In the genomic region with DNA sequence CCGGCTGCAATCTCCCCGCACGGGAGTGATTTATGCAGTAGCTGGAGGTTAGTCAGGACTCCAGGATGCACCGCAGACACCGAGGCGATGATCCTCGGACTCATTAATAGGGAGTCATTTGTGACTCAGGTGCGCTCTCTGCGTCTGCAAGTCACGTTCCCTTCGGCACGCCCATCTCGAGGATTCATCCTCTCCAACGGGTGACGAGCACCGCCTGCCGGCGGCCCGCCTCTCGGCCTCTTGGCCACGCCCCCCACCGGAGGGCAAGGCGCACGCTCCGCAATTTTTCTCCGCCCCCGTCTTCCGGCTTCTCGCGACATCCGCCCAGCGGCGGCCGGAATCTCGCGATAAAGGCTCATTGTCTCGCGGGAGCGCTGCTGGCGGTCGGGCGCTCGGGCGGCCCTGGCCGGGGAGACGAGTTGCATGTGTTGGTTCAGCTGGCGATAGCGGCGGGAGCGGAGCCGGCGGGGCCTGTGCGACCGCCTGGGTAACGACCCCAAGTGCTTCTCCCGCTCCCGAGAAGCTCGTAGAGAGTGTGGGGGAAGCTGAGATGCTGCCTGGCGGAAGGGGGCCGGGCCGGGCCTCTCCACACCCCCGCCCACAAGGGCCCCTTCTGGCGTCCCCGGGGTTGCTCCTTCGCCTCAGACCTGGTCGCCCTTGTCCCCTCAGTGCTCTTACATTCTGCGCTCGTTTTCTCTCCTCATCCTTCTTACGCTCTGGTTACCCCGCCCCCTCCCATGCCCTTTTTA, we compare ENCODE assay signal across 8 cellular contexts. TPM values are rescaled to one million over a fixed set of nuclear protein-coding genes. Genes with fewer than 3 reads are reported as not detected.
A peak's percentile ranks its signal among the peaks of the same experiment; 100 is the strongest.
DNase-seq lines count a peak whose midpoint lies in the region; ATAC-seq, FAIRE-seq and TF ChIP-seq lines count a peak whose summit lies in the region.

A gene with protein sequence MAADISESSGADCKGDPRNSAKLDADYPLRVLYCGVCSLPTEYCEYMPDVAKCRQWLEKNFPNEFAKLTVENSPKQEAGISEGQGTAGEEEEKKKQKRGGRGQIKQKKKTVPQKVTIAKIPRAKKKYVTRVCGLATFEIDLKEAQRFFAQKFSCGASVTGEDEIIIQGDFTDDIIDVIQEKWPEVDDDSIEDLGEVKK (plus strand): TSS at position 361 of the 749 bp plus-strand sequence. CDS start 878 bp downstream, outside the sequence.

- ATAC-seq in HG02763 (IDR thresholded peaks at IDR 0.05; ENCODE audit: unreplicated experiment) (peak; percentile 96), Right ventricle myocardium superior (ENCODE audit: poor library complexity) (peak; percentile 99), pancreas (peak; percentile 98 to 100 (median 99))
- ATAC-seq in activated naive CD8-positive, alpha-beta T cell treated with anti-CD3 and anti-CD28 coated beads, Interleukin-2, amount 50 U/mL, for 24 hours: peak; percentile 98

- H3K27me3 ChIP-seq in pancreas: no peaks in the 10 kb centered on the region
- H3K27me3 ChIP-seq in tibial artery: no peaks in the 10 kb centered on the region

- peak within 1 kb of the TSS; percentile 66 to 96 (median 84) for H3K4me3 ChIP-seq in pancreas
- H3K4me3 ChIP-seq in tibial artery: peak within 1 kb of the TSS; percentile 90

- no peaks in the 10 kb centered on the region for H3K9me3 Mint-ChIP-seq in activated naive CD8-positive, alpha-beta T cell treated with anti-CD3 and anti-CD28 coated beads, Interleukin-2, amount 50 U/mL, for 24 hours

- no peaks in the 10 kb centered on the region for H3K36me3 ChIP-seq in pancreas
- peaks cover 10 to 29% (median 26%) of the 10 kb centered on the region in 3 donors for H3K36me3 ChIP-seq in tibial artery

- 0% methylated on average over 57 to 70 of the region's 70 CpGs for WGBS in pancreas, 2 donors

- TF ChIP-seq CTCF in GM12874 (IDR thresholded peaks at IDR 0.05; ENCODE audit: insufficient read depth, low read depth, low read length): peak; percentile 97
- peak; percentile 47 to 65 (median 53) for TF ChIP-seq CTCF in pancreas (IDR thresholded peaks at IDR 0.05)
- TF ChIP-seq CTCF in tibial artery (IDR thresholded peaks at IDR 0.05): peak; percentile 66 to 75

- peak within 1 kb of the TSS; percentile 88 for H3K4me3 Mint-ChIP-seq in activated naive CD8-positive, alpha-beta T cell treated with anti-CD3 and anti-CD28 coated beads, Interleukin-2, amount 50 U/mL, for 24 hours

- H3K4me1 ChIP-seq in pancreas (peaks cover 5 to 10% (median 8%) of the 10 kb centered on the region in 3 donors), tibial artery (peaks cover 0 to 29% (median 15%) of the 10 kb centered on the region in 4 donors)

- intact Hi-C loops in Right ventricle myocardium superior (cut with DNase I) (loop anchor here (5.0 kb wide), 1 partner anchor 115 kb away; no protein-coding TSS in a partner anchor), pancreas (cut with DNase I) (no loop called here), tibial artery (cut with DNase I; ENCODE audit: low total_unique reads) (loop anchor here (5.0 kb wide), 2 partner anchors 115 to 225 kb away; a partner anchor contains a TSS)

- peak within 1 kb of the TSS; percentile 65 to 76 (median 66) for H3K27ac ChIP-seq in pancreas
- H3K27ac ChIP-seq in tibial artery: peak within 1 kb of the TSS; percentile 83 to 86

- peaks cover 40% of the 10 kb centered on the region for H3K36me3 Mint-ChIP-seq in activated naive CD8-positive, alpha-beta T cell treated with anti-CD3 and anti-CD28 coated beads, Interleukin-2, amount 50 U/mL, for 24 hours (ENCODE audit: low read depth)

- FAIRE-seq in pancreas (lab: Jason Lieb, UNC): no peak

- H3K4me1 Mint-ChIP-seq in activated naive CD8-positive, alpha-beta T cell treated with anti-CD3 and anti-CD28 coated beads, Interleukin-2, amount 50 U/mL, for 24 hours: peaks cover 43% of the 10 kb centered on the region

- peak within 1 kb of the TSS; percentile 90 for H3K27ac Mint-ChIP-seq in activated naive CD8-positive, alpha-beta T cell treated with anti-CD3 and anti-CD28 coated beads, Interleukin-2, amount 50 U/mL, for 24 hours

- DNase-seq in NCI-H1417 (lab: John Stamatoyannopoulos, UW) (peak; percentile 99 to 100 (median 100)), SW 1271 (lab: John Stamatoyannopoulos, UW) (peak; percentile 95 to 96), Right ventricle myocardium superior (peak; percentile 98), pancreas (peak; percentile 98 to 100 (median 100)), tibial artery (peak; percentile 96 to 99)
- DNase-seq in activated naive CD8-positive, alpha-beta T cell treated with anti-CD3 and anti-CD28 coated beads, Interleukin-2, amount 50 U/mL, for 24 hours: peak; percentile 100

- H3K9me3 ChIP-seq in pancreas (no peaks in the 10 kb centered on the region), tibial artery (no peaks in the 10 kb centered on the region)

- no peaks in the 10 kb centered on the region for H3K27me3 Mint-ChIP-seq in activated naive CD8-positive, alpha-beta T cell treated with anti-CD3 and anti-CD28 coated beads, Interleukin-2, amount 50 U/mL, for 24 hours

RNA-seq across cellular contexts. Expression of the gene that starts here (rescaled TPM):
- total RNA-seq in Right ventricle myocardium superior (24.3 TPM), pancreas (10 to 100 TPM; 12.2 to 20.9 (median 16.0) TPM)
- polyA plus RNA-seq in pancreas: 10 to 100 TPM; 13.5 to 20.4 TPM

Comparison
In these comparisons a context has a peak if more than half of its experiments do, and no peak if none do; other contexts are left out.
1. Peak in every context shown above with its lines: DNase-seq, ATAC-seq, H3K4me3 ChIP-seq and H3K27ac ChIP-seq.
2. intact Hi-C loops: an anchor here in Right ventricle myocardium superior (5.0 kb wide) and tibial artery (5.0 kb wide); none called in pancreas.